In the genomic region with DNA sequence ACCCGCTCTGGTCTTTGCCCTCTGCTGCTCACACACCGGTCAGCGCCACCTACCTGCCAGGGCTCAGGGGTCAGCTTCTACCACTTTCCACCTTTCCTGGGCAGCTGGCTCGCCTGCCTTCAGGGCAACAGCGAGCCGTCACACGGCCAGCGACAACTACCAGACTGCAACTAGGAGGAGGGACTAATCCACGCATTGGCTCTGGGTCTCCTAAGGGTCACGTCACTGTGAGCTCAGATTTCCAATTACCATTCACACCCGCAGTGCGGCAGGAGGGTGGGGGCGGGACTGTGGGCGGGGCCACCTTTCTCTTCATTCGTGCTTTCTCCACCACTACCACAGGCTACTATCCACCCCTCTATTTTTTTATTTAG, we compare ENCODE assay signal across 7 cellular contexts. TPM values are rescaled to one million over a fixed set of nuclear protein-coding genes. Genes with fewer than 3 reads are reported as not detected.
A peak's percentile ranks its signal among the peaks of the same experiment; 100 is the strongest.
DNase-seq lines count a peak whose midpoint lies in the region; ATAC-seq and TF ChIP-seq lines count a peak whose summit lies in the region.

BEX5 (minus strand) TSS at position 172 of the 374 bp plus-strand sequence. CDS start 1,712 bp downstream, outside the sequence.

- TF ChIP-seq POLR2A in transverse colon (IDR thresholded peaks at IDR 0.05) = peak; percentile 22

- intact Hi-C loops in activated T-helper 1 cell treated with anti-CD3 and anti-CD28 coated beads, Interleukin-12 subunit alpha, Interleukin-12 subunit beta, Interleukin-2, Interleukin-4 antibody, amounts not matched to agents 30 ng/mL and 10 ng/mL and 1 ng/mL, durations not matched to agents 14 hours and 24 hours and 36 hours (cut with micrococcal nuclease) = no loop called here
- intact Hi-C loops in transverse colon (cut with DNase I; ENCODE audit: low total_unique reads) = no loop called here

- DNase-seq in NCI-H69 (lab: John Stamatoyannopoulos, UW) (peak; percentile 38), foreskin melanocyte (peak; percentile 1), neural crest cell (ENCODE audit: low read depth, low spot score) (peak; percentile 29), transverse colon (peak; percentile 68)
- DNase-seq in activated T-helper 1 cell treated with anti-CD3 and anti-CD28 coated beads, Interleukin-12 subunit alpha, Interleukin-12 subunit beta, Interleukin-2, Interleukin-4 antibody, amounts not matched to agents 30 ng/mL and 10 ng/mL and 1 ng/mL, durations not matched to agents 14 hours and 24 hours and 36 hours (ENCODE audit: low spot score) = peak; percentile 13

- 46% methylated on average over 15 of the region's 15 CpGs; no CpG with 5 or more reads in 1 of the 2 donors for WGBS in transverse colon (ENCODE audit: low coverage in 1 of 2), 2 donors

- H3K9me3 ChIP-seq in transverse colon = no peaks in the 10 kb centered on the region

- peak within 1 kb of the TSS; percentile 88 for H3K27ac Mint-ChIP-seq in activated T-helper 1 cell treated with anti-CD3 and anti-CD28 coated beads, Interleukin-12 subunit alpha, Interleukin-12 subunit beta, Interleukin-2, Interleukin-4 antibody, amounts not matched to agents 30 ng/mL and 10 ng/mL and 1 ng/mL, durations not matched to agents 14 hours and 24 hours and 36 hours
- peak within 1 kb of the TSS; percentile 97 for H3K27ac Mint-ChIP-seq in neural crest cell (ENCODE audit: unreplicated experiment)

- no peaks in the 10 kb centered on the region for H3K9me3 Mint-ChIP-seq in activated T-helper 1 cell treated with anti-CD3 and anti-CD28 coated beads, Interleukin-12 subunit alpha, Interleukin-12 subunit beta, Interleukin-2, Interleukin-4 antibody, amounts not matched to agents 30 ng/mL and 10 ng/mL and 1 ng/mL, durations not matched to agents 14 hours and 24 hours and 36 hours
- no peaks in the 10 kb centered on the region for H3K9me3 Mint-ChIP-seq in neural crest cell

- TF ChIP-seq CTCF in neural crest cell (conservative IDR thresholded peaks at IDR 0.05) (no peak), transverse colon (IDR thresholded peaks at IDR 0.05) (no peak)

- peak within 1 kb of the TSS in 3 of 4 donors; percentile 15 to 48 (median 32) for H3K4me3 ChIP-seq in transverse colon

- peak; percentile 86 for ATAC-seq in GM18873 (IDR thresholded peaks at IDR 0.05; ENCODE audit: low FRiP score, unreplicated experiment)
- peak; percentile 88 for ATAC-seq in HG03097 (IDR thresholded peaks at IDR 0.05; ENCODE audit: low FRiP score, unreplicated experiment)

- no peaks in the 10 kb centered on the region for H3K27me3 Mint-ChIP-seq in activated T-helper 1 cell treated with anti-CD3 and anti-CD28 coated beads, Interleukin-12 subunit alpha, Interleukin-12 subunit beta, Interleukin-2, Interleukin-4 antibody, amounts not matched to agents 30 ng/mL and 10 ng/mL and 1 ng/mL, durations not matched to agents 14 hours and 24 hours and 36 hours (ENCODE audit: insufficient read depth)
- peaks cover 28% of the 10 kb centered on the region for H3K27me3 Mint-ChIP-seq in neural crest cell (ENCODE audit: low read depth)

- no peaks in the 10 kb centered on the region for H3K27me3 ChIP-seq in transverse colon

- TF ChIP-seq EP300 in transverse colon (IDR thresholded peaks at IDR 0.05; ENCODE audit: low read depth) = no peak

- peak within 1 kb of the TSS; percentile 93 for H3K4me3 Mint-ChIP-seq in activated T-helper 1 cell treated with anti-CD3 and anti-CD28 coated beads, Interleukin-12 subunit alpha, Interleukin-12 subunit beta, Interleukin-2, Interleukin-4 antibody, amounts not matched to agents 30 ng/mL and 10 ng/mL and 1 ng/mL, durations not matched to agents 14 hours and 24 hours and 36 hours
- H3K4me3 Mint-ChIP-seq in neural crest cell = peak within 1 kb of the TSS; percentile 97

- H3K27ac ChIP-seq in transverse colon = peak within 1 kb of the TSS in 2 of 4 donors; percentile 23 to 36

- no peaks in the 10 kb centered on the region for H3K36me3 ChIP-seq in transverse colon

- no peaks in the 10 kb centered on the region for H3K36me3 Mint-ChIP-seq in activated T-helper 1 cell treated with anti-CD3 and anti-CD28 coated beads, Interleukin-12 subunit alpha, Interleukin-12 subunit beta, Interleukin-2, Interleukin-4 antibody, amounts not matched to agents 30 ng/mL and 10 ng/mL and 1 ng/mL, durations not matched to agents 14 hours and 24 hours and 36 hours (ENCODE audit: low read depth)
- H3K36me3 Mint-ChIP-seq in neural crest cell (ENCODE audit: low read depth) = peaks cover 2% of the 10 kb centered on the region

- H3K4me1 Mint-ChIP-seq in activated T-helper 1 cell treated with anti-CD3 and anti-CD28 coated beads, Interleukin-12 subunit alpha, Interleukin-12 subunit beta, Interleukin-2, Interleukin-4 antibody, amounts not matched to agents 30 ng/mL and 10 ng/mL and 1 ng/mL, durations not matched to agents 14 hours and 24 hours and 36 hours (ENCODE audit: low read depth) = peaks cover 24% of the 10 kb centered on the region
- peaks cover 12% of the 10 kb centered on the region for H3K4me1 Mint-ChIP-seq in neural crest cell

- in situ Hi-C loops in transverse colon (cut with MboI; ENCODE audit: low pct_ligation_motif_present in 1 of 4, low pct_unique_long_range_greater_than_20kb in 1 of 4, low sequenced_read_pairs in 3 of 4) = no loop called here

- H3K4me1 ChIP-seq in transverse colon = no peaks in the 10 kb centered on the region

RNA-seq across cellular contexts. Expression of gene BEX5, which starts in this region (rescaled TPM):
- 0.86 and 1.3 TPM in 2 replicates for total RNA-seq in activated T-helper 1 cell treated with anti-CD3 and anti-CD28 coated beads, Interleukin-12 subunit alpha, Interleukin-12 subunit beta, Interleukin-2, Interleukin-4 antibody, amounts not matched to agents 30 ng/mL and 10 ng/mL and 1 ng/mL, durations not matched to agents 14 hours and 24 hours and 36 hours
- total RNA-seq in neural crest cell (3.1 and 3.8 TPM in 2 replicates), transverse colon (1 to 10 TPM in 2 of 4 donors, not detected in 2; 1.5 to 4.0 TPM)

Comparison
In these comparisons a context has a peak if more than half of its experiments do, and no peak if none do; other contexts are left out.
1. DNase-seq: peak in every context shown above with its lines; median percentile 68 in transverse colon; 38 in NCI-H69; 29 in neural crest cell; 13 in activated T-helper 1 cell treated with anti-CD3 and anti-CD28 coated beads, Interleukin-12 subunit alpha, Interleukin-12 subunit beta, Interleukin-2, Interleukin-4 antibody, amounts not matched to agents 30 ng/mL and 10 ng/mL and 1 ng/mL, durations not matched to agents 14 hours and 24 hours and 36 hours; 1 in foreskin melanocyte.